In the genomic region with DNA sequence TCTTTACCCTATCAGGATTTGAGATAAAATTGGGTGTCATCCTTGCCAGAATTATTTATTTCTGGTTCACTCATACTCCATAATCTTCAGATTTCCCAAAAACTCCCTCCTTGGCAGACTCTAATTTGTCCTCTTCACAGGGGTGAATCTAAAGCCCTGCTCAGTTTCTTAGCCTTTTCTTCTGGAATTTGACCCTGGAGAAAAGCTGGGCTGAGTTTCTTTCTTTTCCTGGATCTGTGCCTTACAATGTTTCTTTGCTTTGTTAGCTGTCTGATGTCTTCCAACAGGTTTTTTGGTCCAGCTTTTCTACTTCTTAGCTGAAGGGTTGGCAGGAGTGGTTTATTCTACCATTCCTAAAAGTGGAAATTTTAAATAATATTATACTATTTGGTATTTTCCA, we compare ENCODE assay signal across 17 cellular contexts.
DNase-seq lines count a peak whose midpoint lies in the region; ATAC-seq and TF ChIP-seq lines count a peak whose summit lies in the region.
"Had no signal": no experiment of that assay in that cellular context is flagged by ENCODE, and none has a peak within 500 bp of the region (broad histone marks: within the 10 kb centered on the region; RNA-seq: fewer than 3 reads in every experiment).

No MANE protein-coding gene starts in this region.

- no peaks in the 10 kb centered on the region for H3K79me2 ChIP-seq in GM23248 (ENCODE audit: insufficient read depth)

- no peak overlapping the region for H3K4me3 Mint-ChIP-seq in activated CD8-positive, alpha-beta T cell treated with anti-CD3 and anti-CD28 coated beads for 36 hours
- no peak overlapping the region for H3K4me3 Mint-ChIP-seq in T-cell

- H3K27me3 ChIP-seq in GM23248 (replicated peaks; ENCODE audit: insufficient read depth): no peaks in the 10 kb centered on the region
- H3K27me3 ChIP-seq in esophagus muscularis mucosa: no peaks in the 10 kb centered on the region
- H3K27me3 ChIP-seq in testis: no peaks in the 10 kb centered on the region

- peak; percentile 33 for DNase-seq in GM23248
- peak; percentile 64 for DNase-seq in esophagus muscularis mucosa (ENCODE audit: extremely low spot score)
- peak; percentile 55 for DNase-seq in medulla oblongata (ENCODE audit: extremely low spot score)
- DNase-seq in testis: peak; percentile 10
- no peak for DNase-seq in activated CD8-positive, alpha-beta T cell treated with anti-CD3 and anti-CD28 coated beads for 36 hours
- no peak for DNase-seq in T-cell
- DNase-seq: AML-193, Caco-2, DMS79, KG1, NCI-H1092, NCI-H1694, NCI-H2107, NCI-H345, NCI-H69, PC-9 had no signal

- no peak overlapping the region for H3K27ac Mint-ChIP-seq in activated CD8-positive, alpha-beta T cell treated with anti-CD3 and anti-CD28 coated beads for 36 hours
- no peak overlapping the region for H3K27ac Mint-ChIP-seq in T-cell

- H3K36me3 Mint-ChIP-seq in activated CD8-positive, alpha-beta T cell treated with anti-CD3 and anti-CD28 coated beads for 36 hours (ENCODE audit: low read depth): no peaks in the 10 kb centered on the region
- no peaks in the 10 kb centered on the region for H3K36me3 Mint-ChIP-seq in T-cell

- H3K27ac ChIP-seq in GM23248 (peak overlapping the region; percentile 22; the same call in 1 of the 2 replicates), esophagus muscularis mucosa (replicated peaks in 1 of 4) (peak overlapping the region; percentile 72 to 81 (median 80)), testis (peak overlapping the region in 1 of 2 donors; percentile 11)
- H3K27ac ChIP-seq: PC-9 had no signal

- no peak for ATAC-seq in activated CD8-positive, alpha-beta T cell treated with anti-CD3 and anti-CD28 coated beads for 36 hours
- ATAC-seq in T-cell (replicated peaks in 1 of 4) (no peak), HG02981 (IDR thresholded peaks at IDR 0.05; ENCODE audit: unreplicated experiment) (no peak)

- 0 out of 2 replicates have a peak overlapping the region, but pooled peaks have one; percentile 1 for H3K9ac ChIP-seq in GM23248

- CTCF ChIA-PET in activated CD8-positive, alpha-beta T cell treated with anti-CD3 and anti-CD28 coated beads for 36 hours (lab: Charles Lee): interaction anchor here (1.2 kb wide), 1 partner anchor 11 kb away, joined by 5 read pairs; no protein-coding TSS in a partner anchor
- CTCF ChIA-PET in T-cell (lab: Charles Lee): no interaction called here

- peak overlapping the region; percentile 54 for H3K4me2 ChIP-seq in GM23248 (ENCODE audit: unreplicated experiment)
- H3K4me2 ChIP-seq: PC-9 had no signal

- H3K27me3 Mint-ChIP-seq in activated CD8-positive, alpha-beta T cell treated with anti-CD3 and anti-CD28 coated beads for 36 hours: peaks cover 5% of the 10 kb centered on the region
- H3K27me3 Mint-ChIP-seq in T-cell: peaks cover 12 to 18% of the 10 kb centered on the region in 2 donors

- no peak overlapping the region for H2AFZ ChIP-seq in GM23248
- H2AFZ ChIP-seq: PC-9 had no signal

- in situ Hi-C loops in GM23248 (cut with MboI): no loop called here

- TF ChIP-seq CTCF in esophagus muscularis mucosa (IDR thresholded peaks at IDR 0.05): no peak
- no peak for TF ChIP-seq CTCF in testis (IDR thresholded peaks at IDR 0.05)
- TF ChIP-seq CTCF in activated CD8-positive, alpha-beta T cell treated with anti-CD3 and anti-CD28 coated beads for 36 hours (IDR thresholded peaks at IDR 0.05): no peak

- no peaks in the 10 kb centered on the region; the same call in 1 of the 2 replicates for H3F3A ChIP-seq in GM23248 (ENCODE audit: insufficient read depth)

- H3K9me3 ChIP-seq in GM23248 (ENCODE audit: low read depth) (no peaks in the 10 kb centered on the region), esophagus muscularis mucosa (no peaks in the 10 kb centered on the region), testis (no peaks in the 10 kb centered on the region)
- H3K9me3 ChIP-seq: Caco-2 had no signal

- H3K4me1 ChIP-seq in GM23248 (ENCODE audit: insufficient read depth) (peaks cover 16% of the 10 kb centered on the region), esophagus muscularis mucosa (peaks cover 0 to 42% (median 34%) of the 10 kb centered on the region in 4 donors), testis (peaks cover 6% of the 10 kb centered on the region)
- H3K4me1 ChIP-seq: Caco-2 had no signal

- TF ChIP-seq EP300 in esophagus muscularis mucosa (IDR thresholded peaks at IDR 0.05): no peak

- H3K4me3 ChIP-seq in GM23248 (no peak overlapping the region), esophagus muscularis mucosa (no peak overlapping the region), testis (no peak overlapping the region)
- H3K4me3 ChIP-seq: PC-9 had no signal

- no peaks in the 10 kb centered on the region for H3K9me2 ChIP-seq in GM23248 (ENCODE audit: insufficient read depth)

- H4K20me1 ChIP-seq in GM23248 (ENCODE audit: insufficient read depth): no peaks in the 10 kb centered on the region

- intact Hi-C loops in esophagus muscularis mucosa (cut with DNase I): no loop called here
- intact Hi-C loops in testis (cut with DNase I; ENCODE audit: low total_unique reads): no loop called here
- intact Hi-C loops in activated CD8-positive, alpha-beta T cell treated with anti-CD3 and anti-CD28 coated beads for 36 hours (cut with micrococcal nuclease): no loop called here

- TF ChIP-seq POLR2A in esophagus muscularis mucosa (IDR thresholded peaks at IDR 0.05; ENCODE audit: low read depth) (no peak), testis (IDR thresholded peaks at IDR 0.05) (no peak)

- H3K36me3 ChIP-seq in GM23248 (ENCODE audit: low read depth) (no peaks in the 10 kb centered on the region), esophagus muscularis mucosa (no peaks in the 10 kb centered on the region), testis (ENCODE audit: low read depth, missing control alignments) (no peaks in the 10 kb centered on the region)

- POLR2A ChIA-PET in activated CD8-positive, alpha-beta T cell treated with anti-CD3 and anti-CD28 coated beads for 36 hours (lab: Charles Lee): no interaction called here
- POLR2A ChIA-PET in T-cell (lab: Charles Lee): no interaction called here

- no peaks in the 10 kb centered on the region for H3K4me1 Mint-ChIP-seq in activated CD8-positive, alpha-beta T cell treated with anti-CD3 and anti-CD28 coated beads for 36 hours (ENCODE audit: low read depth)
- H3K4me1 Mint-ChIP-seq in T-cell: no peaks in the 10 kb centered on the region

- no peaks in the 10 kb centered on the region for H3K9me3 Mint-ChIP-seq in activated CD8-positive, alpha-beta T cell treated with anti-CD3 and anti-CD28 coated beads for 36 hours
- H3K9me3 Mint-ChIP-seq in T-cell: no peaks in the 10 kb centered on the region

Comparison
In these comparisons a context has a peak if more than half of its experiments do, and no peak if none do; other contexts are left out.
1. DNase-seq: peak in GM23248 (single experiment), esophagus muscularis mucosa (single experiment), medulla oblongata (single experiment) and testis (single experiment); none in activated CD8-positive, alpha-beta T cell treated with anti-CD3 and anti-CD28 coated beads for 36 hours (single experiment) and T-cell (0 of 34).